In the genomic region with DNA sequence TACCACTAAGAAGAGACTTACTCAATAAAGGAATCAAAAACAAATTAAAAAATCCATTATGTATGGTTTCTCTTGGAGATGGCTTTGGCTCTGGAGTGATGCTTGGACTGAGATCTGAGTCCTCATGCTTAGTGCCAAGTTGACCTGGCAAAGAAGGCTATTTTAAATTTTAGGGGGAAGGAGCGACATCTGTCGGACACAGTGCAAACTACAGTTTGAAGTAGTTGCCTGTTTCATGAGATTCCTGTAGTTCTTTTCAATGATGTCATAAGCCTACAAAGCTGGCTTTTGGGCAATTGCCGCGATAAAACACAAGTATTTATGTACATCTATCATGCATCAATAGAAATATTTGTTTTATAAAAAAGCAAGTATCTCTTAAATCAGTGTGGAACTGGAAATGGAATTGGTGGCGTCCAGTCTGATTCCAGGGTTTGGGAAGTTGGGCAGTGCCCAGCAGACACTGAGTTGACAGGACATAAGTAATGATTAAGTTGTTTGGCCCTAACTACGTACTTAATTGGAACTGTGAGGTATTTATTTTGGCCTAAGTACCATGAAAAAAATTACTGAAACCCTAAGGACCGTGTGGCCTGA, we compare ENCODE assay signal across 7 cellular contexts. TPM values are rescaled to one million over a fixed set of nuclear protein-coding genes. Genes with fewer than 3 reads are reported as not detected.
DNase-seq lines count a peak whose midpoint lies in the region; ATAC-seq and TF ChIP-seq lines count a peak whose summit lies in the region.

No MANE protein-coding gene starts in this region.

- H3K27ac ChIP-seq in adrenal gland (no peak overlapping the region), left ventricle myocardium inferior (replicated peaks) (no peak overlapping the region)

- 24 to 27% (median 26%) methylated on average over 7 of the region's 7 CpGs for WGBS in adrenal gland, 4 donors

- peaks cover 0 to 4% of the 10 kb centered on the region in 2 donors for H3K36me3 ChIP-seq in adrenal gland (replicated peaks in 1 of 2)
- H3K36me3 ChIP-seq in left ventricle myocardium inferior, result peaks cover 8% of the 10 kb centered on the region

- H3K4me1 ChIP-seq in adrenal gland (replicated peaks in 1 of 2) (peaks cover 6 to 8% of the 10 kb centered on the region in 2 donors), left ventricle myocardium inferior (no peaks in the 10 kb centered on the region)

- peak; percentile 84 for TF ChIP-seq CTCF in GM12864 (IDR thresholded peaks at IDR 0.05; ENCODE audit: low read depth, low read length, missing control alignments)
- peak; percentile 82 for TF ChIP-seq CTCF in LNCaP clone FGC (IDR thresholded peaks at IDR 0.05; ENCODE audit: control insufficient read depth, extremely low read depth, insufficient read depth)
- TF ChIP-seq CTCF in adrenal gland (IDR thresholded peaks at IDR 0.05), result peak; percentile 78 to 93 (median 86)
- TF ChIP-seq CTCF in left ventricle myocardium inferior (IDR thresholded peaks at IDR 0.05; ENCODE audit: borderline replicate concordance), result peak; percentile 91
- peak; percentile 84 for TF ChIP-seq CTCF in retinal pigment epithelial cell (conservative IDR thresholded peaks at IDR 0.05; ENCODE audit: low read depth, low read length)

- DNase-seq in GM12864 (ENCODE audit: low read depth) (no peak), LNCaP clone FGC (ENCODE audit: low read depth) (peak; percentile 63), T follicular helper cell (ENCODE audit: low read depth) (peak; percentile 36), adrenal gland (peak; percentile 53 to 90 (median 67)), left ventricle myocardium inferior (no peak), retinal pigment epithelial cell (ENCODE audit: low read depth) (peak; percentile 43)

- H3K27me3 ChIP-seq in adrenal gland, result no peaks in the 10 kb centered on the region
- no peaks in the 10 kb centered on the region for H3K27me3 ChIP-seq in left ventricle myocardium inferior (ENCODE audit: low read depth)

- no peak for TF ChIP-seq POLR2A in adrenal gland (IDR thresholded peaks at IDR 0.05)

- intact Hi-C loops in adrenal gland (cut with DNase I), result loop anchor here (5.0 to 10.0 kb wide), 3 partner anchors 92 to 322 kb away; partner anchors contain the start of genes ARID4B (in 1 of the 2) and GGPS1 (in 1 of the 2)
- intact Hi-C loops in left ventricle myocardium inferior (cut with micrococcal nuclease), result loop anchor here (10.0 kb wide), 1 partner anchor 312 kb away; no protein-coding TSS in a partner anchor

- H3K9me3 ChIP-seq in adrenal gland (replicated peaks in 1 of 3) (no peaks in the 10 kb centered on the region), left ventricle myocardium inferior (replicated peaks) (no peaks in the 10 kb centered on the region)

- no peak overlapping the region for H3K4me3 ChIP-seq in GM12864 (ENCODE audit: low read depth, low read length)
- H3K4me3 ChIP-seq in LNCaP clone FGC (ENCODE audit: low read depth, low read length), result no peak overlapping the region
- H3K4me3 ChIP-seq in adrenal gland, result no peak overlapping the region
- no peak overlapping the region for H3K4me3 ChIP-seq in left ventricle myocardium inferior
- no peak overlapping the region for H3K4me3 ChIP-seq in retinal pigment epithelial cell (ENCODE audit: low read length)

- no peak for ATAC-seq in GM21423 (IDR thresholded peaks at IDR 0.05; ENCODE audit: unreplicated experiment)

RNA-seq across cellular contexts. Expression of gene TBCE, which starts 50.0 kb away (rescaled TPM):
- 10 to 100 TPM; 14.7 to 32.2 (median 18.4) TPM for total RNA-seq in adrenal gland
- 10 to 100 TPM; 37.3 to 67.2 (median 39.3) TPM for polyA plus RNA-seq in adrenal gland
- total RNA-seq in left ventricle myocardium inferior, result 17.2 TPM

Comparison
In these comparisons a context has a peak if more than half of its experiments do, and no peak if none do; other contexts are left out.
1. DNase-seq: peak in LNCaP clone FGC (single experiment), T follicular helper cell (single experiment), adrenal gland (7 of 7) and retinal pigment epithelial cell (single experiment); none in GM12864 (single experiment) and left ventricle myocardium inferior (single experiment).
2. Peak in every context shown above with its lines, with median percentiles within 50 percentile points of each other: CTCF ChIP-seq.